ENCODE assay signal across 13 cellular contexts in genomic region chr19:34998224-34998623, GRCh38. TPM values are rescaled to one million over a fixed set of nuclear protein-coding genes. Genes with fewer than 3 reads are reported as not detected.
DNase-seq lines count a peak whose midpoint lies in the region; ATAC-seq, FAIRE-seq and TF ChIP-seq lines count a peak whose summit lies in the region.
"Not testable (repeated sequence)": the region's sequence is repeated elsewhere in the genome, so short reads cannot be mapped to it uniquely, and the experiment has no call there.
"Had no signal": no experiment of that assay in that cellular context is flagged by ENCODE, and none has a peak within 500 bp of the region (broad histone marks: within the 10 kb centered on the region; RNA-seq: fewer than 3 reads in every experiment).

No MANE protein-coding gene starts in this region.

- H3K79me2 ChIP-seq in OCI-LY7 (ENCODE audit: insufficient read depth, low read depth, low read length) (peaks cover 33% of the 10 kb centered on the region), HepG2 (ENCODE audit: insufficient read depth, low read length) (peaks cover 27% of the 10 kb centered on the region)

- WGBS in HepG2 (ENCODE audit: low lambda C conversion rate): 89% methylated on average over 7 of the region's 7 CpGs
- WGBS in ovary, 3 donors: 91 to 94% (median 92%) methylated on average over 7 of the region's 7 CpGs
- WGBS in stomach, 5 donors: 88 to 95% (median 90%) methylated on average over 7 of the region's 7 CpGs

- not testable (repeated sequence) for DNase-seq in CD4-positive, CD25-positive, alpha-beta regulatory T cell; OCI-LY7 (ENCODE audit: low spot score); activated CD4-positive, alpha-beta memory T cell treated with anti-CD3 and anti-CD28 coated beads for 36 hours; activated naive CD4-positive, alpha-beta T cell treated with anti-CD3 and anti-CD28 coated beads, Interleukin-2, amount 10 ng/mL, durations not matched to agents 7 days and 5 days; HepG2 (ENCODE audit: low spot score); ovary; stomach

- peak overlapping the region; percentile 98 for H3K27ac Mint-ChIP-seq in CD4-positive, CD25-positive, alpha-beta regulatory T cell
- peak overlapping the region; percentile 97 for H3K27ac Mint-ChIP-seq in activated CD4-positive, alpha-beta memory T cell treated with anti-CD3 and anti-CD28 coated beads for 36 hours
- peak overlapping the region; percentile 100 for H3K27ac Mint-ChIP-seq in activated naive CD4-positive, alpha-beta T cell treated with anti-CD3 and anti-CD28 coated beads, Interleukin-2, amount 10 ng/mL, durations not matched to agents 7 days and 5 days
- H3K27ac Mint-ChIP-seq in dendritic cell treated with granulocyte-macrophage colony-stimulating factor and Interleukin-4, amounts not matched to agents 40 ng/mL and 50 ng/mL, for 4 days: peak overlapping the region; percentile 90

- POLR2A ChIA-PET in OCI-LY7 (lab: Charles Lee); HepG2 (lab: Yijun Ruan, JAX): not testable (repeated sequence)
- POLR2A ChIA-PET in activated CD4-positive, alpha-beta memory T cell treated with anti-CD3 and anti-CD28 coated beads for 36 hours (lab: Charles Lee): interaction anchor here (3.6 to 5.4 kb wide), 2 partner anchors 8 to 13 kb away, joined by 17 to 65 read pairs; no protein-coding TSS in a partner anchor

- CTCF ChIA-PET in OCI-LY7 (lab: Charles Lee; ENCODE audit: unreplicated experiment); HepG2 (lab: Yijun Ruan, JAX; ENCODE audit: low intra/inter-chr PET ratio, low total read pairs): not testable (repeated sequence)
- CTCF ChIA-PET in activated CD4-positive, alpha-beta memory T cell treated with anti-CD3 and anti-CD28 coated beads for 36 hours (lab: Charles Lee): interaction anchor here (0.6 to 5.9 kb wide), 3 partner anchors 15 to 26 kb away, joined by 3 to 37 read pairs (median 4); no protein-coding TSS in a partner anchor
- CTCF ChIA-PET in activated naive CD4-positive, alpha-beta T cell treated with anti-CD3 and anti-CD28 coated beads, Interleukin-2, amount 10 ng/mL, durations not matched to agents 7 days and 5 days (lab: Charles Lee): interaction anchor here (1.7 kb wide), 1 partner anchor 24 kb away, joined by 8 read pairs; no protein-coding TSS in a partner anchor

- not testable (repeated sequence) for TF ChIP-seq POLR2A in HepG2 (IDR thresholded peaks at IDR 0.05; ENCODE audit: insufficient read depth in 1 of 2, low read depth in 2 of 2, low read length in 2 of 2); ovary (IDR thresholded peaks at IDR 0.05); stomach (IDR thresholded peaks at IDR 0.05)

- H3K4me1 ChIP-seq in CD4-positive, CD25-positive, alpha-beta regulatory T cell (ENCODE audit: control insufficient read depth, insufficient read depth, low read length, poor library complexity, severe bottlenecking): peaks cover 73% of the 10 kb centered on the region
- H3K4me1 ChIP-seq in OCI-LY7 (ENCODE audit: insufficient read depth, low read length, poor library complexity, severe bottlenecking) (peaks cover 56% of the 10 kb centered on the region), HepG2 (ENCODE audit: insufficient read depth, low read length) (peaks cover 79% of the 10 kb centered on the region), ovary (ENCODE audit: insufficient read depth) (peaks cover 29% of the 10 kb centered on the region), stomach (peaks cover 47 to 87% (median 76%) of the 10 kb centered on the region in 4 donors)

- TF ChIP-seq RAD21 in HepG2 (CRISPR knock-in tag; IDR thresholded peaks at IDR 0.05): not testable (repeated sequence)

- H3K4me1 Mint-ChIP-seq in CD4-positive, CD25-positive, alpha-beta regulatory T cell: peaks cover 8 to 69% (median 41%) of the 10 kb centered on the region in 4 donors
- H3K4me1 Mint-ChIP-seq in activated CD4-positive, alpha-beta memory T cell treated with anti-CD3 and anti-CD28 coated beads for 36 hours (ENCODE audit: low read depth): peaks cover 55% of the 10 kb centered on the region
- H3K4me1 Mint-ChIP-seq in activated naive CD4-positive, alpha-beta T cell treated with anti-CD3 and anti-CD28 coated beads, Interleukin-2, amount 10 ng/mL, durations not matched to agents 7 days and 5 days: peaks cover 72% of the 10 kb centered on the region
- peaks cover 76% of the 10 kb centered on the region for H3K4me1 Mint-ChIP-seq in dendritic cell treated with granulocyte-macrophage colony-stimulating factor and Interleukin-4, amounts not matched to agents 40 ng/mL and 50 ng/mL, for 4 days (ENCODE audit: low read depth)

- not testable (repeated sequence) for H4K20me1 ChIP-seq in OCI-LY7 (ENCODE audit: insufficient read depth, low read length)
- peaks cover 15% of the 10 kb centered on the region for H4K20me1 ChIP-seq in HepG2 (ENCODE audit: insufficient read depth, low read length)

- H3K4me3 ChIP-seq in CD4-positive, CD25-positive, alpha-beta regulatory T cell (ENCODE audit: low read depth, low read length); OCI-LY7 (ENCODE audit: low read depth, low read length, poor library complexity, severe bottlenecking); ovary; stomach: not testable (repeated sequence)
- peak overlapping the region in 1 of 3 experiments; percentile 86; a peak in 3 of 6 replicates for H3K4me3 ChIP-seq in HepG2 (replicated peaks in 1 of 3; ENCODE audit: insufficient read depth in 1 of 3, low read depth in 2 of 3, low read length in 3 of 3)

- not testable (repeated sequence) for H2AFZ ChIP-seq in OCI-LY7 (ENCODE audit: low read length); HepG2 (ENCODE audit: low read length)

- H3K36me3 ChIP-seq in CD4-positive, CD25-positive, alpha-beta regulatory T cell (ENCODE audit: control insufficient read depth, insufficient read depth, low read length); HepG2 (replicated peaks in 1 of 2; ENCODE audit: control insufficient read depth in 1 of 2, insufficient read depth in 2 of 2, low read length in 2 of 2); ovary; stomach: not testable (repeated sequence)
- H3K36me3 ChIP-seq in OCI-LY7 (ENCODE audit: insufficient read depth, low read length): peaks cover 19% of the 10 kb centered on the region; the same call in 1 of the 2 replicates

- not testable (repeated sequence) for TF ChIP-seq CTCF in OCI-LY7 (conservative IDR thresholded peaks at IDR 0.05; ENCODE audit: low read length); HepG2 (CRISPR knock-in tag; IDR thresholded peaks at IDR 0.05); ovary (IDR thresholded peaks at IDR 0.05); stomach (IDR thresholded peaks at IDR 0.05)

- not testable (repeated sequence) for H3K9me3 ChIP-seq in CD4-positive, CD25-positive, alpha-beta regulatory T cell (ENCODE audit: control insufficient read depth in 2 of 2, low read length in 2 of 2); OCI-LY7 (ENCODE audit: low read length); HepG2 (ENCODE audit: low read length); ovary; stomach

- peak overlapping the region; percentile 90 for H3K27ac ChIP-seq in CD4-positive, CD25-positive, alpha-beta regulatory T cell (ENCODE audit: insufficient read depth, low read length, poor library complexity, severe bottlenecking)
- not testable (repeated sequence) for H3K27ac ChIP-seq in OCI-LY7 (ENCODE audit: low read depth, low read length, poor library complexity, severe bottlenecking); HepG2 (ENCODE audit: extremely low read length, insufficient read depth, low read length)
- H3K27ac ChIP-seq in ovary (peak overlapping the region; percentile 97 to 99), stomach (peak overlapping the region in 4 of 5 donors; percentile 98 to 99 (median 99))

- H3K4me2 ChIP-seq in OCI-LY7 (ENCODE audit: low read length): peak overlapping the region; percentile 53
- H3K4me2 ChIP-seq in HepG2 (ENCODE audit: low read depth, low read length): peak overlapping the region; percentile 91

- not testable (repeated sequence) for ATAC-seq in CD4-positive, CD25-positive, alpha-beta regulatory T cell (ENCODE audit: low read depth in 2 of 2); HepG2

- H3K4me3 Mint-ChIP-seq in CD4-positive, CD25-positive, alpha-beta regulatory T cell: peak overlapping the region; percentile 87 to 90 (median 88)
- H3K4me3 Mint-ChIP-seq in activated CD4-positive, alpha-beta memory T cell treated with anti-CD3 and anti-CD28 coated beads for 36 hours: peak overlapping the region; percentile 60
- peak overlapping the region; percentile 43 for H3K4me3 Mint-ChIP-seq in activated naive CD4-positive, alpha-beta T cell treated with anti-CD3 and anti-CD28 coated beads, Interleukin-2, amount 10 ng/mL, durations not matched to agents 7 days and 5 days
- not testable (repeated sequence) for H3K4me3 Mint-ChIP-seq in dendritic cell treated with granulocyte-macrophage colony-stimulating factor and Interleukin-4, amounts not matched to agents 40 ng/mL and 50 ng/mL, for 4 days

- not testable (repeated sequence) for TF ChIP-seq EP300 in HepG2 (IDR thresholded peaks at IDR 0.05; ENCODE audit: low read depth in 2 of 2, low read length in 2 of 2); HepG2 (CRISPR knock-in tag; IDR thresholded peaks at IDR 0.05; ENCODE audit: borderline replicate concordance); ovary (IDR thresholded peaks at IDR 0.05); stomach (IDR thresholded peaks at IDR 0.05)

- H3K27me3 Mint-ChIP-seq in CD4-positive, CD25-positive, alpha-beta regulatory T cell; activated CD4-positive, alpha-beta memory T cell treated with anti-CD3 and anti-CD28 coated beads for 36 hours; activated naive CD4-positive, alpha-beta T cell treated with anti-CD3 and anti-CD28 coated beads, Interleukin-2, amount 10 ng/mL, durations not matched to agents 7 days and 5 days; dendritic cell treated with granulocyte-macrophage colony-stimulating factor and Interleukin-4, amounts not matched to agents 40 ng/mL and 50 ng/mL, for 4 days: not testable (repeated sequence)

- H3K27me3 ChIP-seq in CD4-positive, CD25-positive, alpha-beta regulatory T cell (ENCODE audit: control insufficient read depth, insufficient read depth, low read length); HepG2 (ENCODE audit: control insufficient read depth in 1 of 2, insufficient read depth in 2 of 2, low read length in 2 of 2); ovary; stomach: not testable (repeated sequence)

- H3K9me2 ChIP-seq in OCI-LY7 (ENCODE audit: insufficient read depth, low read length): not testable (repeated sequence)

- not testable (repeated sequence) for FAIRE-seq in HepG2 (lab: Jason Lieb, UNC)

- peaks cover 13% of the 10 kb centered on the region for H3K36me3 Mint-ChIP-seq in CD4-positive, CD25-positive, alpha-beta regulatory T cell
- peaks cover 34% of the 10 kb centered on the region for H3K36me3 Mint-ChIP-seq in activated CD4-positive, alpha-beta memory T cell treated with anti-CD3 and anti-CD28 coated beads for 36 hours
- peaks cover 28% of the 10 kb centered on the region for H3K36me3 Mint-ChIP-seq in activated naive CD4-positive, alpha-beta T cell treated with anti-CD3 and anti-CD28 coated beads, Interleukin-2, amount 10 ng/mL, durations not matched to agents 7 days and 5 days
- peaks cover 26% of the 10 kb centered on the region for H3K36me3 Mint-ChIP-seq in dendritic cell treated with granulocyte-macrophage colony-stimulating factor and Interleukin-4, amounts not matched to agents 40 ng/mL and 50 ng/mL, for 4 days (ENCODE audit: low read depth)

- H3K9ac ChIP-seq in HepG2 (ENCODE audit: insufficient read depth, low read depth, low read length): not testable (repeated sequence)

- not testable (repeated sequence) for H3K9me3 Mint-ChIP-seq in CD4-positive, CD25-positive, alpha-beta regulatory T cell; activated CD4-positive, alpha-beta memory T cell treated with anti-CD3 and anti-CD28 coated beads for 36 hours; activated naive CD4-positive, alpha-beta T cell treated with anti-CD3 and anti-CD28 coated beads, Interleukin-2, amount 10 ng/mL, durations not matched to agents 7 days and 5 days; dendritic cell treated with granulocyte-macrophage colony-stimulating factor and Interleukin-4, amounts not matched to agents 40 ng/mL and 50 ng/mL, for 4 days

- intact Hi-C loops in OCI-LY7 (cut with micrococcal nuclease; ENCODE audit: unreplicated experiment); dendritic cell treated with granulocyte-macrophage colony-stimulating factor and Interleukin-4, amounts not matched to agents 40 ng/mL and 50 ng/mL, for 4 days (cut with micrococcal nuclease); ovary (cut with DNase I); stomach (cut with DNase I; ENCODE audit: low total_unique reads): not testable (repeated sequence)
- intact Hi-C loops in activated CD4-positive, alpha-beta memory T cell treated with anti-CD3 and anti-CD28 coated beads for 36 hours (cut with micrococcal nuclease): loop anchor here (10.0 kb wide), 1 partner anchor 217 kb away; no protein-coding TSS in a partner anchor
- intact Hi-C loops in HepG2 (cut with micrococcal nuclease; ENCODE audit: unreplicated experiment): loop anchor here (5.0 kb wide), 1 partner anchor 44 kb away; the partner anchor contains the start of gene HPN

- in situ Hi-C loops in HepG2 (cut with HindIII; ENCODE audit: extremely low pct_ligation_motif_present, low pct_unique_long_range_greater_than_20kb): not testable (repeated sequence)

- BruUV-seq in OCI-LY7 (replicated peaks; lab: Mats Ljungman, UMichigan); HepG2 (replicated peaks; lab: Mats Ljungman, UMichigan): not testable (repeated sequence)

RNA-seq across cellular contexts. Expression of gene GRAMD1A, which starts 1.9 kb away (rescaled TPM):
- 179 TPM for total RNA-seq in CD4-positive, CD25-positive, alpha-beta regulatory T cell
- 10 to 100 TPM; 25.7 to 39.4 (median 32.1) TPM for polyA plus RNA-seq in CD4-positive, CD25-positive, alpha-beta regulatory T cell
- total RNA-seq in OCI-LY7 (2014; rRNA removed; shearing (Covaris generic)): 67.9 and 84.2 TPM in 2 replicates
- total RNA-seq in OCI-LY7 (2022) (124 and 133 TPM in 2 replicates), HepG2 (2016; rRNA removed; fragmentation: Illumina TruSeq; extraction: Trizol) (8.0 and 14.7 TPM in 2 replicates), ovary (10 to 100 TPM; 58.3 to 93.7 (median 72.7) TPM), stomach (10 to 100 TPM; 39.7 to 74.1 (median 48.1) TPM)
- total RNA-seq in activated CD4-positive, alpha-beta memory T cell treated with anti-CD3 and anti-CD28 coated beads for 36 hours: 100 to 1,000 TPM; 204 to 223 TPM
- total RNA-seq in HepG2 (2016; cell fraction: cytosol; rRNA removed; fragmentation: Illumina TruSeq; extraction: Trizol; ENCODE audit: low read depth): 23.3 and 25.4 TPM in 2 replicates
- 7.2 and 15.9 TPM in 2 replicates for total RNA-seq in HepG2 (2016; cell fraction: insoluble cytoplasmic fraction; rRNA removed; fragmentation: Illumina TruSeq; extraction: Trizol)
- 26.9 and 28.0 TPM in 2 replicates for total RNA-seq in HepG2 (2016; cell fraction: membrane; rRNA removed; fragmentation: Illumina TruSeq; extraction: Trizol)
- 17.9 and 19.7 TPM in 2 replicates for total RNA-seq in HepG2 (2016; cell fraction: nucleus; rRNA removed; fragmentation: Illumina TruSeq; extraction: Trizol)
- polyA plus RNA-seq in HepG2 (2011; rRNA removed) (171 and 181 TPM in 2 replicates), ovary (10 to 100 TPM; 44.5 to 71.6 TPM), stomach (10 to 100 TPM; 29.8 to 52.2 (median 34.4) TPM)
- polyA plus RNA-seq in HepG2 (2011; cell fraction: cytosol; rRNA removed): 68.5 and 120 TPM in 2 replicates
- 669 and 1,022 TPM in 2 replicates for polyA plus RNA-seq in HepG2 (2011; cell fraction: nucleus; rRNA removed)
- 68.6 and 85.6 TPM in 2 replicates for polyA plus RNA-seq in HepG2 (2012)
- polyA plus RNA-seq in HepG2 (2016; cell fraction: cytosol; fragmentation: Illumina TruSeq; extraction: Trizol; ENCODE audit: low read depth): 47.6 and 52.1 TPM in 2 replicates
- 11.6 and 19.2 TPM in 2 replicates for polyA plus RNA-seq in HepG2 (2016; cell fraction: insoluble cytoplasmic fraction; fragmentation: Illumina TruSeq; extraction: Trizol; ENCODE audit: low read depth)
- 43.5 and 50.9 TPM in 2 replicates for polyA plus RNA-seq in HepG2 (2016; cell fraction: membrane; fragmentation: Illumina TruSeq; extraction: Trizol; ENCODE audit: low read depth)
- 55.7 and 69.0 TPM in 2 replicates for polyA plus RNA-seq in HepG2 (2016; cell fraction: nucleus; fragmentation: Illumina TruSeq; extraction: Trizol; ENCODE audit: insufficient read depth, low read depth)
- 32.3 and 120 TPM in 2 replicates for polyA minus RNA-seq in HepG2 (2011; rRNA and poly(A)+ RNA removed; ENCODE audit: low replicate concordance)
- 59.4 and 66.8 TPM in 2 replicates for polyA minus RNA-seq in HepG2 (2011; cell fraction: cytosol; rRNA and poly(A)+ RNA removed)
- 94.2 and 105 TPM in 2 replicates for polyA minus RNA-seq in HepG2 (2011; cell fraction: nucleus; rRNA and poly(A)+ RNA removed)

RNA-seq across cellular contexts. Expression of gene SCN1B, which starts 32.0 kb away (rescaled TPM):
- 2.0 TPM for total RNA-seq in CD4-positive, CD25-positive, alpha-beta regulatory T cell
- under 1 TPM in 3 of 4 donors, not detected in 1; 0.08 to 0.23 (median 0.11) TPM for polyA plus RNA-seq in CD4-positive, CD25-positive, alpha-beta regulatory T cell
- total RNA-seq in OCI-LY7 (2014; rRNA removed; shearing (Covaris generic)): 0.41 and 0.59 TPM in 2 replicates
- total RNA-seq in OCI-LY7 (2022) (3.1 and 3.6 TPM in 2 replicates), HepG2 (2016; rRNA removed; fragmentation: Illumina TruSeq; extraction: Trizol) (1.5 and 2.7 TPM in 2 replicates), ovary (10 to 100 TPM in 3 of 7 donors, 1 to 10 TPM in 3, under 1 TPM in 1; 0.83 to 13.9 (median 5.7) TPM), stomach (10 to 100 TPM in 1 of 5 donors, 1 to 10 TPM in 3, not detected in 1; 1.3 to 36.6 (median 3.5) TPM)
- 1 to 10 TPM; 1.1 to 1.6 TPM for total RNA-seq in activated CD4-positive, alpha-beta memory T cell treated with anti-CD3 and anti-CD28 coated beads for 36 hours
- 4.5 and 6.0 TPM in 2 replicates for total RNA-seq in HepG2 (2016; cell fraction: cytosol; rRNA removed; fragmentation: Illumina TruSeq; extraction: Trizol; ENCODE audit: low read depth)
- total RNA-seq in HepG2 (2016; cell fraction: insoluble cytoplasmic fraction; rRNA removed; fragmentation: Illumina TruSeq; extraction: Trizol): 1.1 and 2.5 TPM in 2 replicates
- 6.4 and 8.1 TPM in 2 replicates for total RNA-seq in HepG2 (2016; cell fraction: membrane; rRNA removed; fragmentation: Illumina TruSeq; extraction: Trizol)
- total RNA-seq in HepG2 (2016; cell fraction: nucleus; rRNA removed; fragmentation: Illumina TruSeq; extraction: Trizol): 1.5 and 2.0 TPM in 2 replicates
- polyA plus RNA-seq in HepG2 (2011; rRNA removed) (20.1 and 24.5 TPM in 2 replicates), ovary (10 to 100 TPM in 1 of 2 donors, 1 to 10 TPM in 1; 3.6 to 10.6 TPM), stomach (1 to 10 TPM; 3.7 to 8.6 (median 6.1) TPM)
- 14.0 and 14.1 TPM in 2 replicates for polyA plus RNA-seq in HepG2 (2011; cell fraction: cytosol; rRNA removed)
- polyA plus RNA-seq in HepG2 (2011; cell fraction: nucleus; rRNA removed): 42.7 and 48.8 TPM in 2 replicates
- polyA plus RNA-seq in HepG2 (2012): 5.5 and 5.6 TPM in 2 replicates
- 8.2 and 8.5 TPM in 2 replicates for polyA plus RNA-seq in HepG2 (2016; cell fraction: cytosol; fragmentation: Illumina TruSeq; extraction: Trizol; ENCODE audit: low read depth)
- 1.9 and 2.0 TPM in 2 replicates for polyA plus RNA-seq in HepG2 (2016; cell fraction: insoluble cytoplasmic fraction; fragmentation: Illumina TruSeq; extraction: Trizol; ENCODE audit: low read depth)
- polyA plus RNA-seq in HepG2 (2016; cell fraction: membrane; fragmentation: Illumina TruSeq; extraction: Trizol; ENCODE audit: low read depth): 8.0 and 8.2 TPM in 2 replicates
- 6.6 and 6.8 TPM in 2 replicates for polyA plus RNA-seq in HepG2 (2016; cell fraction: nucleus; fragmentation: Illumina TruSeq; extraction: Trizol; ENCODE audit: insufficient read depth, low read depth)
- polyA minus RNA-seq in HepG2 (2011; rRNA and poly(A)+ RNA removed; ENCODE audit: low replicate concordance): 0.89 and 10.7 TPM in 2 replicates
- polyA minus RNA-seq in HepG2 (2011; cell fraction: cytosol; rRNA and poly(A)+ RNA removed): 4.2 TPM in 2 replicates
- polyA minus RNA-seq in HepG2 (2011; cell fraction: nucleus; rRNA and poly(A)+ RNA removed): 10.8 and 11.2 TPM in 2 replicates

RNA-seq across cellular contexts. Expression of gene ZNF792, which starts 34.2 kb away (rescaled TPM):
- 16.2 TPM for total RNA-seq in CD4-positive, CD25-positive, alpha-beta regulatory T cell
- 10 to 100 TPM; 15.5 to 24.7 (median 19.9) TPM for polyA plus RNA-seq in CD4-positive, CD25-positive, alpha-beta regulatory T cell
- 8.0 and 8.3 TPM in 2 replicates for total RNA-seq in OCI-LY7 (2014; rRNA removed; shearing (Covaris generic))
- 9.5 TPM in 2 replicates for total RNA-seq in OCI-LY7 (2022)
- 1 to 10 TPM; 6.4 to 6.9 TPM for total RNA-seq in activated CD4-positive, alpha-beta memory T cell treated with anti-CD3 and anti-CD28 coated beads for 36 hours
- 5.5 and 6.3 TPM in 2 replicates for total RNA-seq in HepG2 (2016; rRNA removed; fragmentation: Illumina TruSeq; extraction: Trizol)
- 0.61 and 0.88 TPM in 2 replicates for total RNA-seq in HepG2 (2016; cell fraction: cytosol; rRNA removed; fragmentation: Illumina TruSeq; extraction: Trizol; ENCODE audit: low read depth)
- 4.8 and 6.5 TPM in 2 replicates for total RNA-seq in HepG2 (2016; cell fraction: insoluble cytoplasmic fraction; rRNA removed; fragmentation: Illumina TruSeq; extraction: Trizol)
- total RNA-seq in HepG2 (2016; cell fraction: membrane; rRNA removed; fragmentation: Illumina TruSeq; extraction: Trizol): 3.4 TPM in 2 replicates
- 4.8 and 6.0 TPM in 2 replicates for total RNA-seq in HepG2 (2016; cell fraction: nucleus; rRNA removed; fragmentation: Illumina TruSeq; extraction: Trizol)
- 9.1 and 11.5 TPM in 2 replicates for polyA plus RNA-seq in HepG2 (2011; rRNA removed)
- 6.9 and 7.9 TPM in 2 replicates for polyA plus RNA-seq in HepG2 (2011; cell fraction: cytosol; rRNA removed)
- 8.8 and 9.8 TPM in 2 replicates for polyA plus RNA-seq in HepG2 (2011; cell fraction: nucleus; rRNA removed)
- 4.4 and 4.5 TPM in 2 replicates for polyA plus RNA-seq in HepG2 (2012)
- 0.40 and 0.45 TPM in 2 replicates for polyA plus RNA-seq in HepG2 (2016; cell fraction: cytosol; fragmentation: Illumina TruSeq; extraction: Trizol; ENCODE audit: low read depth)
- polyA plus RNA-seq in HepG2 (2016; cell fraction: insoluble cytoplasmic fraction; fragmentation: Illumina TruSeq; extraction: Trizol; ENCODE audit: low read depth): 2.9 and 3.3 TPM in 2 replicates
- 1.0 and 1.2 TPM in 2 replicates for polyA plus RNA-seq in HepG2 (2016; cell fraction: membrane; fragmentation: Illumina TruSeq; extraction: Trizol; ENCODE audit: low read depth)
- polyA plus RNA-seq in HepG2 (2016; cell fraction: nucleus; fragmentation: Illumina TruSeq; extraction: Trizol; ENCODE audit: insufficient read depth, low read depth): 3.7 and 4.6 TPM in 2 replicates
- polyA minus RNA-seq in HepG2 (2011; rRNA and poly(A)+ RNA removed; ENCODE audit: low replicate concordance): 5.1 and 35.3 TPM in 2 replicates
- polyA minus RNA-seq in HepG2 (2011; cell fraction: cytosol; rRNA and poly(A)+ RNA removed): 17.0 and 18.6 TPM in 2 replicates
- 31.9 and 39.7 TPM in 2 replicates for polyA minus RNA-seq in HepG2 (2011; cell fraction: nucleus; rRNA and poly(A)+ RNA removed)
- total RNA-seq in ovary: 1 to 10 TPM; 2.6 to 5.4 (median 4.5) TPM
- 1 to 10 TPM; 2.9 to 5.1 TPM for polyA plus RNA-seq in ovary
- total RNA-seq in stomach: 10 to 100 TPM in 2 of 5 donors, 1 to 10 TPM in 2, under 1 TPM in 1; 0.87 to 14.3 (median 8.4) TPM
- polyA plus RNA-seq in stomach: 1 to 10 TPM in 1 of 3 donors, under 1 TPM in 2; 0.78 to 1.4 (median 0.87) TPM

RNA-seq across cellular contexts. Expression of gene HPN, which starts 43.3 kb away (rescaled TPM):
- not detected for total RNA-seq in CD4-positive, CD25-positive, alpha-beta regulatory T cell
- polyA plus RNA-seq in CD4-positive, CD25-positive, alpha-beta regulatory T cell: under 1 TPM in 2 of 4 donors, not detected in 2; 0.54 to 0.70 TPM
- total RNA-seq in OCI-LY7 (2014; rRNA removed; shearing (Covaris generic)): 0.19 TPM in 1 of 2 replicates, not detected in the other
- total RNA-seq in OCI-LY7 (2022): 0.17 TPM in 1 of 2 replicates, not detected in the other
- total RNA-seq in activated CD4-positive, alpha-beta memory T cell treated with anti-CD3 and anti-CD28 coated beads for 36 hours: under 1 TPM in 1 of 2 experiments, not detected in 1; 0.21 TPM
- 23.9 and 46.7 TPM in 2 replicates for total RNA-seq in HepG2 (2016; rRNA removed; fragmentation: Illumina TruSeq; extraction: Trizol)
- 42.7 and 50.6 TPM in 2 replicates for total RNA-seq in HepG2 (2016; cell fraction: cytosol; rRNA removed; fragmentation: Illumina TruSeq; extraction: Trizol; ENCODE audit: low read depth)
- 21.2 and 50.0 TPM in 2 replicates for total RNA-seq in HepG2 (2016; cell fraction: insoluble cytoplasmic fraction; rRNA removed; fragmentation: Illumina TruSeq; extraction: Trizol)
- total RNA-seq in HepG2 (2016; cell fraction: membrane; rRNA removed; fragmentation: Illumina TruSeq; extraction: Trizol): 54.3 and 66.8 TPM in 2 replicates
- total RNA-seq in HepG2 (2016; cell fraction: nucleus; rRNA removed; fragmentation: Illumina TruSeq; extraction: Trizol): 45.3 and 57.3 TPM in 2 replicates
- 261 and 364 TPM in 2 replicates for polyA plus RNA-seq in HepG2 (2011; rRNA removed)
- polyA plus RNA-seq in HepG2 (2011; cell fraction: cytosol; rRNA removed): 287 and 379 TPM in 2 replicates
- polyA plus RNA-seq in HepG2 (2011; cell fraction: nucleus; rRNA removed): 902 and 1,132 TPM in 2 replicates
- 157 and 225 TPM in 2 replicates for polyA plus RNA-seq in HepG2 (2012)
- polyA plus RNA-seq in HepG2 (2016; cell fraction: cytosol; fragmentation: Illumina TruSeq; extraction: Trizol; ENCODE audit: low read depth): 63.0 and 76.1 TPM in 2 replicates
- polyA plus RNA-seq in HepG2 (2016; cell fraction: insoluble cytoplasmic fraction; fragmentation: Illumina TruSeq; extraction: Trizol; ENCODE audit: low read depth): 32.2 and 40.3 TPM in 2 replicates
- 76.4 and 86.0 TPM in 2 replicates for polyA plus RNA-seq in HepG2 (2016; cell fraction: membrane; fragmentation: Illumina TruSeq; extraction: Trizol; ENCODE audit: low read depth)
- 121 and 129 TPM in 2 replicates for polyA plus RNA-seq in HepG2 (2016; cell fraction: nucleus; fragmentation: Illumina TruSeq; extraction: Trizol; ENCODE audit: insufficient read depth, low read depth)
- polyA minus RNA-seq in HepG2 (2011; rRNA and poly(A)+ RNA removed; ENCODE audit: low replicate concordance): 189 TPM in 1 of 2 replicates, not detected in the other
- 86.7 and 119 TPM in 2 replicates for polyA minus RNA-seq in HepG2 (2011; cell fraction: cytosol; rRNA and poly(A)+ RNA removed)
- polyA minus RNA-seq in HepG2 (2011; cell fraction: nucleus; rRNA and poly(A)+ RNA removed): 78.7 and 86.0 TPM in 2 replicates
- total RNA-seq in ovary: 10 to 100 TPM in 1 of 7 donors, 1 to 10 TPM in 5, under 1 TPM in 1; 0.45 to 21.1 (median 3.8) TPM
- polyA plus RNA-seq in ovary: under 1 TPM in 1 of 2 donors, not detected in 1; 0.42 TPM
- total RNA-seq in stomach: 10 to 100 TPM in 4 of 5 donors, not detected in 1; 14.7 to 45.2 (median 21.9) TPM
- 10 to 100 TPM; 19.2 to 39.4 (median 33.7) TPM for polyA plus RNA-seq in stomach
- total RNA-seq: A673, Daoy, endothelial cell of umbilical vein, RPMI7951, SJSA1 had no signal
